Comparison of ENCODE assay signal across 1 cellular context in the genomic region with DNA sequence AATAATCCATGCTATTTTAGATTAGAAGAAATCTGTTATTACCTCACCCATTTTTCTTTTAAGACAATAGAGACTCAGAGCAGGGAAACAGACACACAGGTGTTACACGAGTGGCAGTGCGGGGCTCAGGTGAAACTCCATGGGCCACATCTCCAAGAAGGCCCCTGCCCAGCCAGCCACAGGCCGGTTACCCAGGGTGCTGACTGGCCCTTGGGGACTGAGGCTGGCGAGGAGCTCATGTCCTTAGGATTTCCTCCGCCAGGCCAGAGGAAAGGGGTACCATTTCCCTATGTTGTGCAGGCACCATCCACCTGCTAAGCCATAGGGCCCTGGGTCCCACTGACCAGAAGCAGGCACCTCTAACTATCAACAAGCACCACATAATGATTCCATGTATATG.
TF ChIP-seq lines count a peak whose summit lies in the region.

No MANE protein-coding gene starts in this region.

TF ChIP-seq in HEK293, 187 proteins besides CTCF, POLR2A, EP300 and RAD21 (continued from another document):
- TF ChIP-seq, protein P1, sequence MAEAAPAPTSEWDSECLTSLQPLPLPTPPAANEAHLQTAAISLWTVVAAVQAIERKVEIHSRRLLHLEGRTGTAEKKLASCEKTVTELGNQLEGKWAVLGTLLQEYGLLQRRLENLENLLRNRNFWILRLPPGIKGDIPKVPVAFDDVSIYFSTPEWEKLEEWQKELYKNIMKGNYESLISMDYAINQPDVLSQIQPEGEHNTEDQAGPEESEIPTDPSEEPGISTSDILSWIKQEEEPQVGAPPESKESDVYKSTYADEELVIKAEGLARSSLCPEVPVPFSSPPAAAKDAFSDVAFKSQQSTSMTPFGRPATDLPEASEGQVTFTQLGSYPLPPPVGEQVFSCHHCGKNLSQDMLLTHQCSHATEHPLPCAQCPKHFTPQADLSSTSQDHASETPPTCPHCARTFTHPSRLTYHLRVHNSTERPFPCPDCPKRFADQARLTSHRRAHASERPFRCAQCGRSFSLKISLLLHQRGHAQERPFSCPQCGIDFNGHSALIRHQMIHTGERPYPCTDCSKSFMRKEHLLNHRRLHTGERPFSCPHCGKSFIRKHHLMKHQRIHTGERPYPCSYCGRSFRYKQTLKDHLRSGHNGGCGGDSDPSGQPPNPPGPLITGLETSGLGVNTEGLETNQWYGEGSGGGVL (tag by site-specific recombination; IDR thresholded peaks at IDR 0.05) = no peak
